Comparison of ENCODE assay signal across 22 cellular contexts in the genomic region with DNA sequence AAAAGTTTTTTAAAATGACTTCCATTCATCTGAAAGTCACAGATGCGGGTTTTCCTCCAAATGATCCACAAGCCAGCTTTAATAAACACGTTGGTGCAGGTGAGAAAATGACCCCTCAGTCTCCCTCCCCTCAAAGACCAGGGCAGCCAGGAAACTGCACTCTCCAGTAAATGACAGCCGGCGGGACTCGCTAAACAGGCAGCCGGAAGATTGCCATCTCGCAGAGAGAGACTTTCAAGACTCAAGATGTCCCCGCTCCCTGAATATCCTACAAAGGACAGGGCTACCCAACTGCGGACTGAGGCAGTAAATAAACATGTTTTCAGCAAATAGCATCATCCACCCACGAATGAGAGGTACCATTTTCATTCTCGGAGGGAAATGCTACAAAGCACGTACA.
"Had no signal": no experiment of that assay in that cellular context is flagged by ENCODE, and none has a peak within 500 bp of the region (broad histone marks: within the 10 kb centered on the region; RNA-seq: fewer than 3 reads in every experiment).

No MANE protein-coding gene starts in this region.

- H3K4me3 Mint-ChIP-seq: memory B cell; naive thymus-derived CD4-positive, alpha-beta T cell; nephron; neural progenitor cell; stimulated activated memory B cell treated with anti-CD40 and anti-IgM and Interleukin-4, amounts not matched to agents 10 μg/mL and 1 μg/mL and 100 μg/mL, for 72 hours had no signal

- H2AFZ ChIP-seq: hepatocyte, neural progenitor cell, parathyroid adenoma had no signal

- H3K27me3 ChIP-seq: dorsolateral prefrontal cortex, heart left ventricle, hepatocyte, neural progenitor cell, tibial nerve, vagina had no signal

- H3K27ac Mint-ChIP-seq: memory B cell; neural progenitor cell; stimulated activated memory B cell treated with anti-CD40 and anti-IgM and Interleukin-4, amounts not matched to agents 10 μg/mL and 1 μg/mL and 100 μg/mL, for 72 hours had no signal

- H3K4me3 ChIP-seq: heart left ventricle, hepatocyte, lung, neural progenitor cell, skin epidermis, spleen, thoracic aorta, tibial nerve, vagina had no signal

- H3K36me3 Mint-ChIP-seq: stimulated activated memory B cell treated with anti-CD40 and anti-IgM and Interleukin-4, amounts not matched to agents 10 μg/mL and 1 μg/mL and 100 μg/mL, for 72 hours had no signal

- H3K27ac ChIP-seq: dorsolateral prefrontal cortex, heart left ventricle, hepatocyte, neural progenitor cell, parathyroid adenoma, skin epidermis, spleen, thoracic aorta, tibial nerve, vagina had no signal

- H3K9me3 ChIP-seq: thoracic aorta, vagina had no signal

- H3K4me1 Mint-ChIP-seq: memory B cell; naive thymus-derived CD4-positive, alpha-beta T cell; stimulated activated memory B cell treated with anti-CD40 and anti-IgM and Interleukin-4, amounts not matched to agents 10 μg/mL and 1 μg/mL and 100 μg/mL, for 72 hours had no signal

- H3K4me2 ChIP-seq: hepatocyte, neural progenitor cell had no signal

- H3K4me1 ChIP-seq: spleen had no signal

- H3K9ac ChIP-seq: neural progenitor cell, parathyroid adenoma had no signal

- DNase-seq: dorsolateral prefrontal cortex; effector CD4-positive, alpha-beta T cell; heart left ventricle; kidney; midbrain; naive thymus-derived CD4-positive, alpha-beta T cell; right cardiac atrium; spleen; stimulated activated CD4-positive, alpha-beta T cell treated with anti-CD3 and anti-CD28 coated beads, Interleukin-4, amount 100 ng/mL, for 4 hours; stimulated activated naive CD8-positive, alpha-beta T cell treated with anti-CD3 and anti-CD28 coated beads, Interleukin-15, Interleukin-2, amounts not matched to agents 100 U/mL and 50 U/mL, for 24 hours had no signal

- H3K36me3 ChIP-seq: heart left ventricle, neural progenitor cell, spleen, thoracic aorta, tibial nerve, vagina had no signal

- H3K27me3 Mint-ChIP-seq: progenitor cell of endocrine pancreas had no signal
